22 cellular contexts compared by ENCODE assay signal in genomic region chr12:51087818-51088217, GRCh38. TPM values are rescaled to one million over a fixed set of nuclear protein-coding genes. Genes with fewer than 3 reads are reported as not detected.
DNase-seq lines count a peak whose midpoint lies in the region; ATAC-seq and TF ChIP-seq lines count a peak whose summit lies in the region.
"Had no signal": no experiment of that assay in that cellular context is flagged by ENCODE, and none has a peak within 500 bp of the region (broad histone marks: within the 10 kb centered on the region; RNA-seq: fewer than 3 reads in every experiment).

No MANE protein-coding gene starts in this region.

- no peak for TF ChIP-seq CTCF in GM20000 (IDR thresholded peaks at IDR 0.05; ENCODE audit: extremely low read depth, missing control alignments)
- TF ChIP-seq CTCF in CD14-positive monocyte (IDR thresholded peaks at IDR 0.05): no peak

- no peak for ATAC-seq in GM21423 (IDR thresholded peaks at IDR 0.05; ENCODE audit: unreplicated experiment)
- ATAC-seq in GM21515 (IDR thresholded peaks at IDR 0.05; ENCODE audit: unreplicated experiment): no peak
- ATAC-seq: gastroesophageal sphincter, PC-3 had no signal

- peak overlapping the region; percentile 16 for H3K4me3 Mint-ChIP-seq in activated T-cell treated with anti-CD3 and anti-CD28 coated beads, Interleukin-2, amount 50 U/mL, for 24 hours
- H3K4me3 Mint-ChIP-seq in activated naive CD4-positive, alpha-beta T cell treated with anti-CD3 and anti-CD28 coated beads for 36 hours: no peak overlapping the region
- H3K4me3 Mint-ChIP-seq in CD14-positive monocyte: no peak overlapping the region
- H3K4me3 Mint-ChIP-seq: HFFc6, mesothelial cell of epicardium, neural crest cell had no signal

- H3K4me1 Mint-ChIP-seq in activated T-cell treated with anti-CD3 and anti-CD28 coated beads, Interleukin-2, amount 50 U/mL, for 24 hours (ENCODE audit: low read depth): peaks cover 22% of the 10 kb centered on the region
- H3K4me1 Mint-ChIP-seq in activated naive CD4-positive, alpha-beta T cell treated with anti-CD3 and anti-CD28 coated beads for 36 hours (ENCODE audit: low read depth): peaks cover 19% of the 10 kb centered on the region
- H3K4me1 Mint-ChIP-seq in CD14-positive monocyte: peaks cover 22% of the 10 kb centered on the region

- no peak for DNase-seq in activated T-cell treated with anti-CD3 and anti-CD28 coated beads, Interleukin-2, amount 50 U/mL, for 24 hours
- DNase-seq in activated T-cell treated with anti-CD3 and anti-CD28 coated beads, Interleukin-2, amount 50 U/mL, for 1 hour: no peak
- DNase-seq in GM20000 (ENCODE audit: low spot score) (peak; percentile 45), CD14-positive monocyte (ENCODE audit: low spot score) (no peak)
- DNase-seq in activated naive CD4-positive, alpha-beta T cell treated with anti-CD3 and anti-CD28 coated beads for 36 hours: peak; percentile 56
- DNase-seq in stimulated activated CD4-positive, alpha-beta T cell treated with anti-CD3 and anti-CD28 coated beads, Interleukin-4, amount 100 ng/mL, for 24 hours: peak; percentile 37
- DNase-seq: amniotic stem cell, erythroblast, HFFc6, MG63, NCI-H146, NCI-H748 treated with DMSO at 0.1 percent for 48 hours, PC-3, SJCRH30, tibial artery, WERI-Rb-1 had no signal

- H3K27me3 Mint-ChIP-seq in activated T-cell treated with anti-CD3 and anti-CD28 coated beads, Interleukin-2, amount 50 U/mL, for 24 hours: no peaks in the 10 kb centered on the region
- H3K27me3 Mint-ChIP-seq in activated naive CD4-positive, alpha-beta T cell treated with anti-CD3 and anti-CD28 coated beads for 36 hours (ENCODE audit: low read depth): no peaks in the 10 kb centered on the region
- H3K27me3 Mint-ChIP-seq in CD14-positive monocyte (ENCODE audit: low read depth in 3 of 3): no peaks in the 10 kb centered on the region
- H3K27me3 Mint-ChIP-seq: progenitor cell of endocrine pancreas had no signal

- CTCF ChIA-PET in activated naive CD4-positive, alpha-beta T cell treated with anti-CD3 and anti-CD28 coated beads for 36 hours (lab: Charles Lee): interaction anchor here (1.3 kb wide), 1 partner anchor 130 kb away, joined by 3 read pairs; the partner anchor contains the start of gene POU6F1

- intact Hi-C loops in activated naive CD4-positive, alpha-beta T cell treated with anti-CD3 and anti-CD28 coated beads for 36 hours (cut with micrococcal nuclease): no loop called here
- intact Hi-C loops in CD14-positive monocyte (cut with micrococcal nuclease): loop anchor here (10.0 kb wide), 2 partner anchors 157 to 323 kb away; partner anchors contain the start of gene ATF1 (in 1 of the 2)

- no peaks in the 10 kb centered on the region for H3K9me3 Mint-ChIP-seq in activated T-cell treated with anti-CD3 and anti-CD28 coated beads, Interleukin-2, amount 50 U/mL, for 24 hours
- no peaks in the 10 kb centered on the region for H3K9me3 Mint-ChIP-seq in activated naive CD4-positive, alpha-beta T cell treated with anti-CD3 and anti-CD28 coated beads for 36 hours
- no peaks in the 10 kb centered on the region for H3K9me3 Mint-ChIP-seq in CD14-positive monocyte
- H3K9me3 Mint-ChIP-seq: HFFc6, mesothelial cell of epicardium, neural crest cell had no signal

- H3K36me3 Mint-ChIP-seq in activated T-cell treated with anti-CD3 and anti-CD28 coated beads, Interleukin-2, amount 50 U/mL, for 24 hours (ENCODE audit: low read depth): peaks cover 18% of the 10 kb centered on the region
- peaks cover 1% of the 10 kb centered on the region for H3K36me3 Mint-ChIP-seq in activated naive CD4-positive, alpha-beta T cell treated with anti-CD3 and anti-CD28 coated beads for 36 hours (ENCODE audit: low read depth)
- peaks cover 20 to 29% of the 10 kb centered on the region in 2 donors for H3K36me3 Mint-ChIP-seq in CD14-positive monocyte

- peak overlapping the region; percentile 50 for H3K27ac Mint-ChIP-seq in activated T-cell treated with anti-CD3 and anti-CD28 coated beads, Interleukin-2, amount 50 U/mL, for 24 hours
- H3K27ac Mint-ChIP-seq in activated naive CD4-positive, alpha-beta T cell treated with anti-CD3 and anti-CD28 coated beads for 36 hours: no peak overlapping the region
- peak overlapping the region in 1 of 7 donors; percentile 7 for H3K27ac Mint-ChIP-seq in CD14-positive monocyte
- H3K27ac Mint-ChIP-seq: HFFc6, mesothelial cell of epicardium, progenitor cell of endocrine pancreas had no signal

RNA-seq across cellular contexts. Expression of gene CSRNP2, which starts 4.4 kb away (rescaled TPM):
- total RNA-seq in activated naive CD4-positive, alpha-beta T cell treated with anti-CD3 and anti-CD28 coated beads for 36 hours: 10 to 100 TPM in 1 of 2 experiments, 1 to 10 TPM in 1; 8.4 to 11.0 TPM
- 1 to 10 TPM; 1.7 to 2.6 TPM for polyA plus RNA-seq in CD14-positive monocyte

RNA-seq across cellular contexts. Expression of gene LETMD1, which starts 39.7 kb away (rescaled TPM):
- total RNA-seq in activated naive CD4-positive, alpha-beta T cell treated with anti-CD3 and anti-CD28 coated beads for 36 hours: 10 to 100 TPM; 88.7 to 89.0 TPM
- polyA plus RNA-seq in CD14-positive monocyte: 10 to 100 TPM; 13.2 to 16.8 TPM

Comparison
In these comparisons a context has a peak if more than half of its experiments do, and no peak if none do; other contexts are left out.
1. DNase-seq: peak in GM20000 (single experiment), activated naive CD4-positive, alpha-beta T cell treated with anti-CD3 and anti-CD28 coated beads for 36 hours (single experiment) and stimulated activated CD4-positive, alpha-beta T cell treated with anti-CD3 and anti-CD28 coated beads, Interleukin-4, amount 100 ng/mL, for 24 hours (single experiment); none in activated T-cell treated with anti-CD3 and anti-CD28 coated beads, Interleukin-2, amount 50 U/mL, for 24 hours (single experiment), activated T-cell treated with anti-CD3 and anti-CD28 coated beads, Interleukin-2, amount 50 U/mL, for 1 hour (single experiment) and CD14-positive monocyte (single experiment).